Comparison of ENCODE assay signal across 1 cellular context in the genomic region with DNA sequence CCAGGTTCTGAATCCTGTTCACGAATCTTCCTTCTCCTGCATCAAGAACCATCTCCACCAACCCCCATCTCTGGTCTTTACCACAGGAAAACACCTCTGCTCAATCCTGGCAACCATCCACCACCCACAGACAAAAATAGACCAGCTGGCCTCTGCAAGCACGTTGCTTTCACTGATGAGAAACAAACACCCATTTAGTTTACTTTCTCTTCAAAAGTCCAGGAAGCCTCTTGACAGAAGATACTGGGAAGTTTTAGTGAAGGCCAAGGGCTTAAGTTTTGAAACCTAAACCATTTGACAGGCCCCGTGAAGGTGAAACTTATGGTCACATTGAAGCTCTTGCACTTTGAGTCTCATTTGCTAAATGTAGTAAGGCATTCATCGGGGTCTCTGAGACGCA.
TF ChIP-seq lines count a peak whose summit lies in the region.

No MANE protein-coding gene starts in this region.

TF ChIP-seq in GM12878, 131 proteins besides CTCF, POLR2A, EP300 and RAD21 (continued from another document and continues in another):
- TF ChIP-seq, protein P1, sequence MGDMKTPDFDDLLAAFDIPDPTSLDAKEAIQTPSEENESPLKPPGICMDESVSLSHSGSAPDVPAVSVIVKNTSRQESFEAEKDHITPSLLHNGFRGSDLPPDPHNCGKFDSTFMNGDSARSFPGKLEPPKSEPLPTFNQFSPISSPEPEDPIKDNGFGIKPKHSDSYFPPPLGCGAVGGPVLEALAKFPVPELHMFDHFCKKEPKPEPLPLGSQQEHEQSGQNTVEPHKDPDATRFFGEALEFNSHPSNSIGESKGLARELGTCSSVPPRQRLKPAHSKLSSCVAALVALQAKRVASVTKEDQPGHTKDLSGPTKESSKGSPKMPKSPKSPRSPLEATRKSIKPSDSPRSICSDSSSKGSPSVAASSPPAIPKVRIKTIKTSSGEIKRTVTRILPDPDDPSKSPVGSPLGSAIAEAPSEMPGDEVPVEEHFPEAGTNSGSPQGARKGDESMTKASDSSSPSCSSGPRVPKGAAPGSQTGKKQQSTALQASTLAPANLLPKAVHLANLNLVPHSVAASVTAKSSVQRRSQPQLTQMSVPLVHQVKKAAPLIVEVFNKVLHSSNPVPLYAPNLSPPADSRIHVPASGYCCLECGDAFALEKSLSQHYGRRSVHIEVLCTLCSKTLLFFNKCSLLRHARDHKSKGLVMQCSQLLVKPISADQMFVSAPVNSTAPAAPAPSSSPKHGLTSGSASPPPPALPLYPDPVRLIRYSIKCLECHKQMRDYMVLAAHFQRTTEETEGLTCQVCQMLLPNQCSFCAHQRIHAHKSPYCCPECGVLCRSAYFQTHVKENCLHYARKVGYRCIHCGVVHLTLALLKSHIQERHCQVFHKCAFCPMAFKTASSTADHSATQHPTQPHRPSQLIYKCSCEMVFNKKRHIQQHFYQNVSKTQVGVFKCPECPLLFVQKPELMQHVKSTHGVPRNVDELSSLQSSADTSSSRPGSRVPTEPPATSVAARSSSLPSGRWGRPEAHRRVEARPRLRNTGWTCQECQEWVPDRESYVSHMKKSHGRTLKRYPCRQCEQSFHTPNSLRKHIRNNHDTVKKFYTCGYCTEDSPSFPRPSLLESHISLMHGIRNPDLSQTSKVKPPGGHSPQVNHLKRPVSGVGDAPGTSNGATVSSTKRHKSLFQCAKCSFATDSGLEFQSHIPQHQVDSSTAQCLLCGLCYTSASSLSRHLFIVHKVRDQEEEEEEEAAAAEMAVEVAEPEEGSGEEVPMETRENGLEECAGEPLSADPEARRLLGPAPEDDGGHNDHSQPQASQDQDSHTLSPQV (IDR thresholded peaks at IDR 0.05) = no peak
- no peak for TF ChIP-seq NR2C1 (IDR thresholded peaks at IDR 0.05)
- TF ChIP-seq, protein P2, sequence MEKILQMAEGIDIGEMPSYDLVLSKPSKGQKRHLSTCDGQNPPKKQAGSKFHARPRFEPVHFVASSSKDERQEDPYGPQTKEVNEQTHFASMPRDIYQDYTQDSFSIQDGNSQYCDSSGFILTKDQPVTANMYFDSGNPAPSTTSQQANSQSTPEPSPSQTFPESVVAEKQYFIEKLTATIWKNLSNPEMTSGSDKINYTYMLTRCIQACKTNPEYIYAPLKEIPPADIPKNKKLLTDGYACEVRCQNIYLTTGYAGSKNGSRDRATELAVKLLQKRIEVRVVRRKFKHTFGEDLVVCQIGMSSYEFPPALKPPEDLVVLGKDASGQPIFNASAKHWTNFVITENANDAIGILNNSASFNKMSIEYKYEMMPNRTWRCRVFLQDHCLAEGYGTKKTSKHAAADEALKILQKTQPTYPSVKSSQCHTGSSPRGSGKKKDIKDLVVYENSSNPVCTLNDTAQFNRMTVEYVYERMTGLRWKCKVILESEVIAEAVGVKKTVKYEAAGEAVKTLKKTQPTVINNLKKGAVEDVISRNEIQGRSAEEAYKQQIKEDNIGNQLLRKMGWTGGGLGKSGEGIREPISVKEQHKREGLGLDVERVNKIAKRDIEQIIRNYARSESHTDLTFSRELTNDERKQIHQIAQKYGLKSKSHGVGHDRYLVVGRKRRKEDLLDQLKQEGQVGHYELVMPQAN (conservative IDR thresholded peaks at IDR 0.05) = no peak
- TF ChIP-seq ZNF274 (IDR thresholded peaks at IDR 0.05; ENCODE audit: insufficient read depth, insufficient read length) = no peak
- no peak for TF ChIP-seq LARP7 (IDR thresholded peaks at IDR 0.05)
- TF ChIP-seq NBN (IDR thresholded peaks at IDR 0.05) = peak; percentile 71; the same call in 1 of the 2 replicates
- TF ChIP-seq, protein P3, sequence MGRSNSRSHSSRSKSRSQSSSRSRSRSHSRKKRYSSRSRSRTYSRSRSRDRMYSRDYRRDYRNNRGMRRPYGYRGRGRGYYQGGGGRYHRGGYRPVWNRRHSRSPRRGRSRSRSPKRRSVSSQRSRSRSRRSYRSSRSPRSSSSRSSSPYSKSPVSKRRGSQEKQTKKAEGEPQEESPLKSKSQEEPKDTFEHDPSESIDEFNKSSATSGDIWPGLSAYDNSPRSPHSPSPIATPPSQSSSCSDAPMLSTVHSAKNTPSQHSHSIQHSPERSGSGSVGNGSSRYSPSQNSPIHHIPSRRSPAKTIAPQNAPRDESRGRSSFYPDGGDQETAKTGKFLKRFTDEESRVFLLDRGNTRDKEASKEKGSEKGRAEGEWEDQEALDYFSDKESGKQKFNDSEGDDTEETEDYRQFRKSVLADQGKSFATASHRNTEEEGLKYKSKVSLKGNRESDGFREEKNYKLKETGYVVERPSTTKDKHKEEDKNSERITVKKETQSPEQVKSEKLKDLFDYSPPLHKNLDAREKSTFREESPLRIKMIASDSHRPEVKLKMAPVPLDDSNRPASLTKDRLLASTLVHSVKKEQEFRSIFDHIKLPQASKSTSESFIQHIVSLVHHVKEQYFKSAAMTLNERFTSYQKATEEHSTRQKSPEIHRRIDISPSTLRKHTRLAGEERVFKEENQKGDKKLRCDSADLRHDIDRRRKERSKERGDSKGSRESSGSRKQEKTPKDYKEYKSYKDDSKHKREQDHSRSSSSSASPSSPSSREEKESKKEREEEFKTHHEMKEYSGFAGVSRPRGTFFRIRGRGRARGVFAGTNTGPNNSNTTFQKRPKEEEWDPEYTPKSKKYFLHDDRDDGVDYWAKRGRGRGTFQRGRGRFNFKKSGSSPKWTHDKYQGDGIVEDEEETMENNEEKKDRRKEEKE (IDR thresholded peaks at IDR 0.05) = no peak
- TF ChIP-seq CHD1 (IDR thresholded peaks at IDR 0.05; ENCODE audit: low read depth, low read length) = no peak
- TF ChIP-seq NR2F1 (conservative IDR thresholded peaks at IDR 0.05) = peak; percentile 43; the same call in 1 of the 2 replicates
- TF ChIP-seq, protein P4, sequence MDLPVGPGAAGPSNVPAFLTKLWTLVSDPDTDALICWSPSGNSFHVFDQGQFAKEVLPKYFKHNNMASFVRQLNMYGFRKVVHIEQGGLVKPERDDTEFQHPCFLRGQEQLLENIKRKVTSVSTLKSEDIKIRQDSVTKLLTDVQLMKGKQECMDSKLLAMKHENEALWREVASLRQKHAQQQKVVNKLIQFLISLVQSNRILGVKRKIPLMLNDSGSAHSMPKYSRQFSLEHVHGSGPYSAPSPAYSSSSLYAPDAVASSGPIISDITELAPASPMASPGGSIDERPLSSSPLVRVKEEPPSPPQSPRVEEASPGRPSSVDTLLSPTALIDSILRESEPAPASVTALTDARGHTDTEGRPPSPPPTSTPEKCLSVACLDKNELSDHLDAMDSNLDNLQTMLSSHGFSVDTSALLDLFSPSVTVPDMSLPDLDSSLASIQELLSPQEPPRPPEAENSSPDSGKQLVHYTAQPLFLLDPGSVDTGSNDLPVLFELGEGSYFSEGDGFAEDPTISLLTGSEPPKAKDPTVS (IDR thresholded peaks at IDR 0.05; ENCODE audit: low read depth, low read length) = no peak
- no peak for TF ChIP-seq SUPT20H (IDR thresholded peaks at IDR 0.05; ENCODE audit: borderline replicate concordance, control insufficient read depth, low read depth, low read length)
- no peak for TF ChIP-seq CBX3 (IDR thresholded peaks at IDR 0.05; ENCODE audit: borderline replicate concordance, low read depth)
- TF ChIP-seq YY1 (IDR thresholded peaks at IDR 0.05; ENCODE audit: low read depth, low read length) = no peak
- TF ChIP-seq SIN3A (IDR thresholded peaks at IDR 0.05; ENCODE audit: low read depth, low read length) = no peak
- no peak for TF ChIP-seq POLR2AphosphoS2 (IDR thresholded peaks at IDR 0.05; ENCODE audit: low read depth, low read length)
- TF ChIP-seq MYB (IDR thresholded peaks at IDR 0.05; ENCODE audit: borderline replicate concordance, low read depth, low read length) = no peak
- TF ChIP-seq, protein P5, sequence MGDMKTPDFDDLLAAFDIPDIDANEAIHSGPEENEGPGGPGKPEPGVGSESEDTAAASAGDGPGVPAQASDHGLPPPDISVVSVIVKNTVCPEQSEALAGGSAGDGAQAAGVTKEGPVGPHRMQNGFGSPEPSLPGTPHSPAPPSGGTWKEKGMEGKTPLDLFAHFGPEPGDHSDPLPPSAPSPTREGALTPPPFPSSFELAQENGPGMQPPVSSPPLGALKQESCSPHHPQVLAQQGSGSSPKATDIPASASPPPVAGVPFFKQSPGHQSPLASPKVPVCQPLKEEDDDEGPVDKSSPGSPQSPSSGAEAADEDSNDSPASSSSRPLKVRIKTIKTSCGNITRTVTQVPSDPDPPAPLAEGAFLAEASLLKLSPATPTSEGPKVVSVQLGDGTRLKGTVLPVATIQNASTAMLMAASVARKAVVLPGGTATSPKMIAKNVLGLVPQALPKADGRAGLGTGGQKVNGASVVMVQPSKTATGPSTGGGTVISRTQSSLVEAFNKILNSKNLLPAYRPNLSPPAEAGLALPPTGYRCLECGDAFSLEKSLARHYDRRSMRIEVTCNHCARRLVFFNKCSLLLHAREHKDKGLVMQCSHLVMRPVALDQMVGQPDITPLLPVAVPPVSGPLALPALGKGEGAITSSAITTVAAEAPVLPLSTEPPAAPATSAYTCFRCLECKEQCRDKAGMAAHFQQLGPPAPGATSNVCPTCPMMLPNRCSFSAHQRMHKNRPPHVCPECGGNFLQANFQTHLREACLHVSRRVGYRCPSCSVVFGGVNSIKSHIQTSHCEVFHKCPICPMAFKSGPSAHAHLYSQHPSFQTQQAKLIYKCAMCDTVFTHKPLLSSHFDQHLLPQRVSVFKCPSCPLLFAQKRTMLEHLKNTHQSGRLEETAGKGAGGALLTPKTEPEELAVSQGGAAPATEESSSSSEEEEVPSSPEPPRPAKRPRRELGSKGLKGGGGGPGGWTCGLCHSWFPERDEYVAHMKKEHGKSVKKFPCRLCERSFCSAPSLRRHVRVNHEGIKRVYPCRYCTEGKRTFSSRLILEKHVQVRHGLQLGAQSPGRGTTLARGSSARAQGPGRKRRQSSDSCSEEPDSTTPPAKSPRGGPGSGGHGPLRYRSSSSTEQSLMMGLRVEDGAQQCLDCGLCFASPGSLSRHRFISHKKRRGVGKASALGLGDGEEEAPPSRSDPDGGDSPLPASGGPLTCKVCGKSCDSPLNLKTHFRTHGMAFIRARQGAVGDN (IDR thresholded peaks at IDR 0.05) = peak; percentile 82; the same call in 1 of the 2 replicates
- peak; percentile 92 for TF ChIP-seq MEF2B (IDR thresholded peaks at IDR 0.05; ENCODE audit: partially characterized antibody, poor library complexity, severe bottlenecking)
- TF ChIP-seq TCF7 (IDR thresholded peaks at IDR 0.05; ENCODE audit: borderline replicate concordance) = no peak
- TF ChIP-seq, protein P6, sequence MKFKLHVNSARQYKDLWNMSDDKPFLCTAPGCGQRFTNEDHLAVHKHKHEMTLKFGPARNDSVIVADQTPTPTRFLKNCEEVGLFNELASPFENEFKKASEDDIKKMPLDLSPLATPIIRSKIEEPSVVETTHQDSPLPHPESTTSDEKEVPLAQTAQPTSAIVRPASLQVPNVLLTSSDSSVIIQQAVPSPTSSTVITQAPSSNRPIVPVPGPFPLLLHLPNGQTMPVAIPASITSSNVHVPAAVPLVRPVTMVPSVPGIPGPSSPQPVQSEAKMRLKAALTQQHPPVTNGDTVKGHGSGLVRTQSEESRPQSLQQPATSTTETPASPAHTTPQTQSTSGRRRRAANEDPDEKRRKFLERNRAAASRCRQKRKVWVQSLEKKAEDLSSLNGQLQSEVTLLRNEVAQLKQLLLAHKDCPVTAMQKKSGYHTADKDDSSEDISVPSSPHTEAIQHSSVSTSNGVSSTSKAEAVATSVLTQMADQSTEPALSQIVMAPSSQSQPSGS (IDR thresholded peaks at IDR 0.05; ENCODE audit: low read length) = peak; percentile 70
- TF ChIP-seq, protein P7, sequence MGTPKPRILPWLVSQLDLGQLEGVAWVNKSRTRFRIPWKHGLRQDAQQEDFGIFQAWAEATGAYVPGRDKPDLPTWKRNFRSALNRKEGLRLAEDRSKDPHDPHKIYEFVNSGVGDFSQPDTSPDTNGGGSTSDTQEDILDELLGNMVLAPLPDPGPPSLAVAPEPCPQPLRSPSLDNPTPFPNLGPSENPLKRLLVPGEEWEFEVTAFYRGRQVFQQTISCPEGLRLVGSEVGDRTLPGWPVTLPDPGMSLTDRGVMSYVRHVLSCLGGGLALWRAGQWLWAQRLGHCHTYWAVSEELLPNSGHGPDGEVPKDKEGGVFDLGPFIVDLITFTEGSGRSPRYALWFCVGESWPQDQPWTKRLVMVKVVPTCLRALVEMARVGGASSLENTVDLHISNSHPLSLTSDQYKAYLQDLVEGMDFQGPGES (IDR thresholded peaks at IDR 0.05) = no peak
- TF ChIP-seq RELA (IDR thresholded peaks at IDR 0.05; ENCODE audit: borderline replicate concordance, partially characterized antibody) = no peak
- TF ChIP-seq POLR2AphosphoS5 (IDR thresholded peaks at IDR 0.05; ENCODE audit: low read length) = no peak
- TF ChIP-seq, protein P8, sequence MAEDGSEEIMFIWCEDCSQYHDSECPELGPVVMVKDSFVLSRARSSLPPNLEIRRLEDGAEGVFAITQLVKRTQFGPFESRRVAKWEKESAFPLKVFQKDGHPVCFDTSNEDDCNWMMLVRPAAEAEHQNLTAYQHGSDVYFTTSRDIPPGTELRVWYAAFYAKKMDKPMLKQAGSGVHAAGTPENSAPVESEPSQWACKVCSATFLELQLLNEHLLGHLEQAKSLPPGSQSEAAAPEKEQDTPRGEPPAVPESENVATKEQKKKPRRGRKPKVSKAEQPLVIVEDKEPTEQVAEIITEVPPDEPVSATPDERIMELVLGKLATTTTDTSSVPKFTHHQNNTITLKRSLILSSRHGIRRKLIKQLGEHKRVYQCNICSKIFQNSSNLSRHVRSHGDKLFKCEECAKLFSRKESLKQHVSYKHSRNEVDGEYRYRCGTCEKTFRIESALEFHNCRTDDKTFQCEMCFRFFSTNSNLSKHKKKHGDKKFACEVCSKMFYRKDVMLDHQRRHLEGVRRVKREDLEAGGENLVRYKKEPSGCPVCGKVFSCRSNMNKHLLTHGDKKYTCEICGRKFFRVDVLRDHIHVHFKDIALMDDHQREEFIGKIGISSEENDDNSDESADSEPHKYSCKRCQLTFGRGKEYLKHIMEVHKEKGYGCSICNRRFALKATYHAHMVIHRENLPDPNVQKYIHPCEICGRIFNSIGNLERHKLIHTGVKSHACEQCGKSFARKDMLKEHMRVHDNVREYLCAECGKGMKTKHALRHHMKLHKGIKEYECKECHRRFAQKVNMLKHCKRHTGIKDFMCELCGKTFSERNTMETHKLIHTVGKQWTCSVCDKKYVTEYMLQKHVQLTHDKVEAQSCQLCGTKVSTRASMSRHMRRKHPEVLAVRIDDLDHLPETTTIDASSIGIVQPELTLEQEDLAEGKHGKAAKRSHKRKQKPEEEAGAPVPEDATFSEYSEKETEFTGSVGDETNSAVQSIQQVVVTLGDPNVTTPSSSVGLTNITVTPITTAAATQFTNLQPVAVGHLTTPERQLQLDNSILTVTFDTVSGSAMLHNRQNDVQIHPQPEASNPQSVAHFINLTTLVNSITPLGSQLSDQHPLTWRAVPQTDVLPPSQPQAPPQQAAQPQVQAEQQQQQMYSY (CRISPR knock-in tag; IDR thresholded peaks at IDR 0.05) = no peak
- TF ChIP-seq MTA2 (IDR thresholded peaks at IDR 0.05; ENCODE audit: low read depth) = peak; percentile 59; the same call in 1 of the 2 replicates
- TF ChIP-seq NR2C2 (IDR thresholded peaks at IDR 0.05; ENCODE audit: borderline replicate concordance, control insufficient read depth, insufficient read length, low read depth) = no peak
- peak; percentile 89 for TF ChIP-seq FOXM1 (IDR thresholded peaks at IDR 0.05; ENCODE audit: low read depth, low read length)
- TF ChIP-seq, protein P9, sequence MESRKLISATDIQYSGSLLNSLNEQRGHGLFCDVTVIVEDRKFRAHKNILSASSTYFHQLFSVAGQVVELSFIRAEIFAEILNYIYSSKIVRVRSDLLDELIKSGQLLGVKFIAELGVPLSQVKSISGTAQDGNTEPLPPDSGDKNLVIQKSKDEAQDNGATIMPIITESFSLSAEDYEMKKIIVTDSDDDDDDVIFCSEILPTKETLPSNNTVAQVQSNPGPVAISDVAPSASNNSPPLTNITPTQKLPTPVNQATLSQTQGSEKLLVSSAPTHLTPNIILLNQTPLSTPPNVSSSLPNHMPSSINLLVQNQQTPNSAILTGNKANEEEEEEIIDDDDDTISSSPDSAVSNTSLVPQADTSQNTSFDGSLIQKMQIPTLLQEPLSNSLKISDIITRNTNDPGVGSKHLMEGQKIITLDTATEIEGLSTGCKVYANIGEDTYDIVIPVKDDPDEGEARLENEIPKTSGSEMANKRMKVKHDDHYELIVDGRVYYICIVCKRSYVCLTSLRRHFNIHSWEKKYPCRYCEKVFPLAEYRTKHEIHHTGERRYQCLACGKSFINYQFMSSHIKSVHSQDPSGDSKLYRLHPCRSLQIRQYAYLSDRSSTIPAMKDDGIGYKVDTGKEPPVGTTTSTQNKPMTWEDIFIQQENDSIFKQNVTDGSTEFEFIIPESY (IDR thresholded peaks at IDR 0.05) = no peak
- TF ChIP-seq SMAD5 (IDR thresholded peaks at IDR 0.05; ENCODE audit: low read depth) = no peak
